ENCODE assay signal across 1 cellular context in the genomic region with DNA sequence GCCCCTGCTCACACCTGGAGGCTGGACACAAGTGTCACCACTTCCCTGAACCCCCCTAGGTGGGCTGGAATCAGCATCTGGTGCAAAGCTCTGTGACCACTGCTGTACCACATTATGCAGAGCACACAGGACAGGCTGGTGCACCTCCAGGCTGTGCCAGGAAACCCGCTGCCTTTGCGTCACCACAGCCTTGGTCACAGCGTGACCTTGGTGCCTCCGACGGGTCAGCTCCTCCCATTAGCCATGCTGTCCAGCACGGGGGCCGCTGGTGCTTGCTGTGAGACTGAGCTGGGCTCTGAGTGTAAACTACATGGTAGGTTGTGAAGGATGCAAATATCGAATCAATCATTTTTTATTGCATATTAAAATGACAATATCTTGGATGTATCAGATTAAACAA.
TF ChIP-seq lines count a peak whose summit lies in the region.

No MANE protein-coding gene starts in this region.

TF ChIP-seq in HepG2, 621 proteins besides CTCF, POLR2A, EP300 and RAD21 (continued from another document and continues in another):
- TF ChIP-seq, protein P1, sequence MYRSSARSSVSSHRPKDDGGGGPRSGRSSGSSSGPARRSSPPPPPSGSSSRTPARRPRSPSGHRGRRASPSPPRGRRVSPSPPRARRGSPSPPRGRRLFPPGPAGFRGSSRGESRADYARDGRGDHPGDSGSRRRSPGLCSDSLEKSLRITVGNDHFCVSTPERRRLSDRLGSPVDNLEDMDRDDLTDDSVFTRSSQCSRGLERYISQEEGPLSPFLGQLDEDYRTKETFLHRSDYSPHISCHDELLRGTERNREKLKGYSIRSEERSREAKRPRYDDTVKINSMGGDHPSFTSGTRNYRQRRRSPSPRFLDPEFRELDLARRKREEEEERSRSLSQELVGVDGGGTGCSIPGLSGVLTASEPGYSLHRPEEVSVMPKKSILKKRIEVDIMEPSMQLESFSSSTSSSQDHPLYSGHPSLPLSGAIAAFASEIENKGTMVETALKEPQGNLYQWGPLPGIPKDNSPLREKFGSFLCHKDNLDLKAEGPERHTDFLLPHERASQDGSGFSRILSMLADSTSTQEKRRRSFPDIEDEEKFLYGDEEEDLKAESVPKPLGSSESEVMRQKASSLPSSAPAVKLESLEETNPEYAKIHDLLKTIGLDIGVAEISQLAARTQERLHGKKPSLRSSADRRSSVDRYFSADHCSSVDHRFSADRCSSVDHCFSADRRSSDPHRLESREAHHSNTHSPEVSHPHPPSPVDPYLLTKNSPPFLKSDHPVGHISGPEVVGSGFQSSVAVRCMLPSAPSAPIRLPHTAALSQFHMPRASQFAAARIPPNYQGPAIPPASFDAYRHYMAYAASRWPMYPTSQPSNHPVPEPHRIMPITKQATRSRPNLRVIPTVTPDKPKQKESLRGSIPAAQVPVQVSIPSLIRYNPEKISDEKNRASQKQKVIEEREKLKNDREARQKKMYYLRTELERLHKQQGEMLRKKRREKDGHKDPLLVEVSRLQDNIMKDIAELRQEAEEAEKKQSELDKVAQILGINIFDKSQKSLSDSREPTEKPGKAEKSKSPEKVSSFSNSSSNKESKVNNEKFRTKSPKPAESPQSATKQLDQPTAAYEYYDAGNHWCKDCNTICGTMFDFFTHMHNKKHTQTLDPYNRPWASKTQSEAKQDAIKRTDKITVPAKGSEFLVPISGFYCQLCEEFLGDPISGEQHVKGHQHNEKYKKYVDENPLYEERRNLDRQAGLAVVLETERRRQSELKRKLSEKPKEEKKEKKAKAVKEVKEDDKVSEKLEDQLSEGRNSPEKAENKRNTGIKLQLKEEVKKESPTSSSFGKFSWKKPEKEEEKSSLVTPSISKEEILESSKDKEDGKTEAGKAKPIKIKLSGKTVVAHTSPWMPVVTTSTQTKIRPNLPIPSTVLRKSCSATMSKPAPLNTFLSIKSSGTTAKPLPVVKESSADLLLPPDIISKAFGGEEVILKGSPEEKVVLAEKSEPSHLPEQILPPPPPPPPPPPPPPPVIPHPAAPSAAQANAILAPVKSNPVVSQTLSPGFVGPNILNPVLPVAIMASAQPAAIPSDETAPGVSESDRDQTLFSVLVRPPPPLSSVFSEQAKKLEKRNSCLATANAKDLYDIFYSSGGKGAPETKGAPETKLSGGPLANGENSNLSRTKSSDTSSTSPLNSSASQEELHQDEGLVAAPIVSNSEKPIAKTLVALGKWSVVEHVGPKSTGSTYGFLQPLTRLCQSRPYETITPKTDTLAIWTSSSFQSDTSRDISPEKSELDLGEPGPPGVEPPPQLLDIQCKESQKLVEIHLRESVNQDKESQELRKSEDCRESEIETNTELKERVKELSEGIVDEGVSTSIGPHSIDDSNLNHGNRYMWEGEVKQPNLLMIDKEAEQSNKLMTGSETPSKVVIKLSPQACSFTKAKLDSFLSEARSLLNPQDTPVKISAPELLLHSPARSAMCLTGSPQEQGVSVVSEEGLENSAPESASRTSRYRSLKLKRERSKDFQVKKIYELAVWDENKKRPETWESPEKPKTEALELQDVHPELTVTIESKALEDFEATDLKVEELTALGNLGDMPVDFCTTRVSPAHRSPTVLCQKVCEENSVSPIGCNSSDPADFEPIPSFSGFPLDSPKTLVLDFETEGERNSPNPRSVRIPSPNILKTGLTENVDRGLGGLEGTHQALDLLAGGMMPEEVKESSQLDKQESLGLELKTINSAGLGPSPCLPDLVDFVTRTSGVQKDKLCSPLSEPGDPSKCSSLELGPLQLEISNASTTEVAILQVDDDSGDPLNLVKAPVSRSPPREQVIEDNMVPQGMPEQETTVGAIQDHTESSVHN (CRISPR knock-in tag; IDR thresholded peaks at IDR 0.05) = 0 out of 2 replicates have a peak, but pooled peaks have one; percentile 6
- no peak for TF ChIP-seq ZNF816 (CRISPR knock-in tag; IDR thresholded peaks at IDR 0.05; ENCODE audit: borderline replicate concordance)
- TF ChIP-seq, protein P2, sequence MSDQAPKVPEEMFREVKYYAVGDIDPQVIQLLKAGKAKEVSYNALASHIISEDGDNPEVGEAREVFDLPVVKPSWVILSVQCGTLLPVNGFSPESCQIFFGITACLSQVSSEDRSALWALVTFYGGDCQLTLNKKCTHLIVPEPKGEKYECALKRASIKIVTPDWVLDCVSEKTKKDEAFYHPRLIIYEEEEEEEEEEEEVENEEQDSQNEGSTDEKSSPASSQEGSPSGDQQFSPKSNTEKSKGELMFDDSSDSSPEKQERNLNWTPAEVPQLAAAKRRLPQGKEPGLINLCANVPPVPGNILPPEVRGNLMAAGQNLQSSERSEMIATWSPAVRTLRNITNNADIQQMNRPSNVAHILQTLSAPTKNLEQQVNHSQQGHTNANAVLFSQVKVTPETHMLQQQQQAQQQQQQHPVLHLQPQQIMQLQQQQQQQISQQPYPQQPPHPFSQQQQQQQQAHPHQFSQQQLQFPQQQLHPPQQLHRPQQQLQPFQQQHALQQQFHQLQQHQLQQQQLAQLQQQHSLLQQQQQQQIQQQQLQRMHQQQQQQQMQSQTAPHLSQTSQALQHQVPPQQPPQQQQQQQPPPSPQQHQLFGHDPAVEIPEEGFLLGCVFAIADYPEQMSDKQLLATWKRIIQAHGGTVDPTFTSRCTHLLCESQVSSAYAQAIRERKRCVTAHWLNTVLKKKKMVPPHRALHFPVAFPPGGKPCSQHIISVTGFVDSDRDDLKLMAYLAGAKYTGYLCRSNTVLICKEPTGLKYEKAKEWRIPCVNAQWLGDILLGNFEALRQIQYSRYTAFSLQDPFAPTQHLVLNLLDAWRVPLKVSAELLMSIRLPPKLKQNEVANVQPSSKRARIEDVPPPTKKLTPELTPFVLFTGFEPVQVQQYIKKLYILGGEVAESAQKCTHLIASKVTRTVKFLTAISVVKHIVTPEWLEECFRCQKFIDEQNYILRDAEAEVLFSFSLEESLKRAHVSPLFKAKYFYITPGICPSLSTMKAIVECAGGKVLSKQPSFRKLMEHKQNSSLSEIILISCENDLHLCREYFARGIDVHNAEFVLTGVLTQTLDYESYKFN (CRISPR knock-in tag; conservative IDR thresholded peaks at IDR 0.05) = peak; percentile 29; the same call in 1 of the 2 replicates
- no peak for TF ChIP-seq ZNF333 (CRISPR knock-in tag; IDR thresholded peaks at IDR 0.05; ENCODE audit: borderline replicate concordance)
- no peak for TF ChIP-seq NPAS2 (CRISPR knock-in tag; IDR thresholded peaks at IDR 0.05; ENCODE audit: borderline replicate concordance)
- TF ChIP-seq, protein P3, sequence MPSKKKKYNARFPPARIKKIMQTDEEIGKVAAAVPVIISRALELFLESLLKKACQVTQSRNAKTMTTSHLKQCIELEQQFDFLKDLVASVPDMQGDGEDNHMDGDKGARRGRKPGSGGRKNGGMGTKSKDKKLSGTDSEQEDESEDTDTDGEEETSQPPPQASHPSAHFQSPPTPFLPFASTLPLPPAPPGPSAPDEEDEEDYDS (CRISPR knock-in tag; IDR thresholded peaks at IDR 0.05) = no peak
- TF ChIP-seq, protein P4, sequence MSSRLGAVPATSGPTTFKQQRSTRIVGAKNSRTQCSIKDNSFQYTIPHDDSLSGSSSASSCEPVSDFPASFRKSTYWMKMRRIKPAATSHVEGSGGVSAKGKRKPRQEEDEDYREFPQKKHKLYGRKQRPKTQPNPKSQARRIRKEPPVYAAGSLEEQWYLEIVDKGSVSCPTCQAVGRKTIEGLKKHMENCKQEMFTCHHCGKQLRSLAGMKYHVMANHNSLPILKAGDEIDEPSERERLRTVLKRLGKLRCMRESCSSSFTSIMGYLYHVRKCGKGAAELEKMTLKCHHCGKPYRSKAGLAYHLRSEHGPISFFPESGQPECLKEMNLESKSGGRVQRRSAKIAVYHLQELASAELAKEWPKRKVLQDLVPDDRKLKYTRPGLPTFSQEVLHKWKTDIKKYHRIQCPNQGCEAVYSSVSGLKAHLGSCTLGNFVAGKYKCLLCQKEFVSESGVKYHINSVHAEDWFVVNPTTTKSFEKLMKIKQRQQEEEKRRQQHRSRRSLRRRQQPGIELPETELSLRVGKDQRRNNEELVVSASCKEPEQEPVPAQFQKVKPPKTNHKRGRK (CRISPR knock-in tag; IDR thresholded peaks at IDR 0.05) = no peak
- no peak for TF ChIP-seq ZNF335 (CRISPR knock-in tag; IDR thresholded peaks at IDR 0.05)
- TF ChIP-seq CEBPB (IDR thresholded peaks at IDR 0.05; ENCODE audit: borderline replicate concordance, low read depth, low read length) = peak; percentile 67; the same call in 1 of the 2 replicates
- no peak for TF ChIP-seq RAD51 (IDR thresholded peaks at IDR 0.05; ENCODE audit: borderline replicate concordance)
- no peak for TF ChIP-seq TCF7 (IDR thresholded peaks at IDR 0.05; ENCODE audit: low read depth)
- 0 out of 2 replicates have a peak, but pooled peaks have one; percentile 14 for TF ChIP-seq GABPB1 (CRISPR knock-in tag; IDR thresholded peaks at IDR 0.05)
- TF ChIP-seq ARID2 (CRISPR knock-in tag; IDR thresholded peaks at IDR 0.05; ENCODE audit: borderline replicate concordance) = no peak
- TF ChIP-seq ZNF709 (CRISPR knock-in tag; IDR thresholded peaks at IDR 0.05) = no peak
- no peak for TF ChIP-seq ZFY (CRISPR knock-in tag; IDR thresholded peaks at IDR 0.05)
- TF ChIP-seq DNMT3B (CRISPR knock-in tag; conservative IDR thresholded peaks at IDR 0.05) = no peak
- TF ChIP-seq, protein P5, sequence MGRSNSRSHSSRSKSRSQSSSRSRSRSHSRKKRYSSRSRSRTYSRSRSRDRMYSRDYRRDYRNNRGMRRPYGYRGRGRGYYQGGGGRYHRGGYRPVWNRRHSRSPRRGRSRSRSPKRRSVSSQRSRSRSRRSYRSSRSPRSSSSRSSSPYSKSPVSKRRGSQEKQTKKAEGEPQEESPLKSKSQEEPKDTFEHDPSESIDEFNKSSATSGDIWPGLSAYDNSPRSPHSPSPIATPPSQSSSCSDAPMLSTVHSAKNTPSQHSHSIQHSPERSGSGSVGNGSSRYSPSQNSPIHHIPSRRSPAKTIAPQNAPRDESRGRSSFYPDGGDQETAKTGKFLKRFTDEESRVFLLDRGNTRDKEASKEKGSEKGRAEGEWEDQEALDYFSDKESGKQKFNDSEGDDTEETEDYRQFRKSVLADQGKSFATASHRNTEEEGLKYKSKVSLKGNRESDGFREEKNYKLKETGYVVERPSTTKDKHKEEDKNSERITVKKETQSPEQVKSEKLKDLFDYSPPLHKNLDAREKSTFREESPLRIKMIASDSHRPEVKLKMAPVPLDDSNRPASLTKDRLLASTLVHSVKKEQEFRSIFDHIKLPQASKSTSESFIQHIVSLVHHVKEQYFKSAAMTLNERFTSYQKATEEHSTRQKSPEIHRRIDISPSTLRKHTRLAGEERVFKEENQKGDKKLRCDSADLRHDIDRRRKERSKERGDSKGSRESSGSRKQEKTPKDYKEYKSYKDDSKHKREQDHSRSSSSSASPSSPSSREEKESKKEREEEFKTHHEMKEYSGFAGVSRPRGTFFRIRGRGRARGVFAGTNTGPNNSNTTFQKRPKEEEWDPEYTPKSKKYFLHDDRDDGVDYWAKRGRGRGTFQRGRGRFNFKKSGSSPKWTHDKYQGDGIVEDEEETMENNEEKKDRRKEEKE (IDR thresholded peaks at IDR 0.05) = no peak
- TF ChIP-seq, protein P6, sequence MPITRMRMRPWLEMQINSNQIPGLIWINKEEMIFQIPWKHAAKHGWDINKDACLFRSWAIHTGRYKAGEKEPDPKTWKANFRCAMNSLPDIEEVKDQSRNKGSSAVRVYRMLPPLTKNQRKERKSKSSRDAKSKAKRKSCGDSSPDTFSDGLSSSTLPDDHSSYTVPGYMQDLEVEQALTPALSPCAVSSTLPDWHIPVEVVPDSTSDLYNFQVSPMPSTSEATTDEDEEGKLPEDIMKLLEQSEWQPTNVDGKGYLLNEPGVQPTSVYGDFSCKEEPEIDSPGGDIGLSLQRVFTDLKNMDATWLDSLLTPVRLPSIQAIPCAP (CRISPR knock-in tag; IDR thresholded peaks at IDR 0.05; ENCODE audit: low read depth) = no peak
- no peak for TF ChIP-seq CBX2 (IDR thresholded peaks at IDR 0.05; ENCODE audit: low read depth, low read length)
- TF ChIP-seq CBX2 (CRISPR knock-in tag; IDR thresholded peaks at IDR 0.05; ENCODE audit: low read depth) = no peak
- TF ChIP-seq MEIS2 (CRISPR knock-in tag; IDR thresholded peaks at IDR 0.05) = no peak
- no peak for TF ChIP-seq TARDBP (CRISPR knock-in tag; IDR thresholded peaks at IDR 0.05)
- TF ChIP-seq, protein P7, sequence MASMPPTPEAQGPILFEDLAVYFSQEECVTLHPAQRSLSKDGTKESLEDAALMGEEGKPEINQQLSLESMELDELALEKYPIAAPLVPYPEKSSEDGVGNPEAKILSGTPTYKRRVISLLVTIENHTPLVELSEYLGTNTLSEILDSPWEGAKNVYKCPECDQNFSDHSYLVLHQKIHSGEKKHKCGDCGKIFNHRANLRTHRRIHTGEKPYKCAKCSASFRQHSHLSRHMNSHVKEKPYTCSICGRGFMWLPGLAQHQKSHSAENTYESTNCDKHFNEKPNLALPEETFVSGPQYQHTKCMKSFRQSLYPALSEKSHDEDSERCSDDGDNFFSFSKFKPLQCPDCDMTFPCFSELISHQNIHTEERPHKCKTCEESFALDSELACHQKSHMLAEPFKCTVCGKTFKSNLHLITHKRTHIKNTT (CRISPR knock-in tag; IDR thresholded peaks at IDR 0.05) = no peak
- peak; percentile 17 for TF ChIP-seq RXRA (CRISPR knock-in tag; IDR thresholded peaks at IDR 0.05)
- no peak for TF ChIP-seq ZSCAN22 (CRISPR knock-in tag; IDR thresholded peaks at IDR 0.05)
- TF ChIP-seq AGO1 (IDR thresholded peaks at IDR 0.05; ENCODE audit: low read depth, low read length, poor library complexity, severe bottlenecking) = no peak
- TF ChIP-seq TEAD3 (CRISPR knock-in tag; optimal IDR thresholded peaks at IDR 0.05; ENCODE audit: borderline replicate concordance) = no peak
- TF ChIP-seq ZNF282 (IDR thresholded peaks at IDR 0.05; ENCODE audit: partially characterized antibody) = no peak
- no peak for TF ChIP-seq NFRKB (IDR thresholded peaks at IDR 0.05)
- no peak for TF ChIP-seq GABPA (IDR thresholded peaks at IDR 0.05; ENCODE audit: low read depth, low read length)
- no peak for TF ChIP-seq GABPA (CRISPR knock-in tag; IDR thresholded peaks at IDR 0.05; ENCODE audit: low read depth)
- no peak for TF ChIP-seq SP4 (CRISPR knock-in tag; IDR thresholded peaks at IDR 0.05)
- TF ChIP-seq, protein P8, sequence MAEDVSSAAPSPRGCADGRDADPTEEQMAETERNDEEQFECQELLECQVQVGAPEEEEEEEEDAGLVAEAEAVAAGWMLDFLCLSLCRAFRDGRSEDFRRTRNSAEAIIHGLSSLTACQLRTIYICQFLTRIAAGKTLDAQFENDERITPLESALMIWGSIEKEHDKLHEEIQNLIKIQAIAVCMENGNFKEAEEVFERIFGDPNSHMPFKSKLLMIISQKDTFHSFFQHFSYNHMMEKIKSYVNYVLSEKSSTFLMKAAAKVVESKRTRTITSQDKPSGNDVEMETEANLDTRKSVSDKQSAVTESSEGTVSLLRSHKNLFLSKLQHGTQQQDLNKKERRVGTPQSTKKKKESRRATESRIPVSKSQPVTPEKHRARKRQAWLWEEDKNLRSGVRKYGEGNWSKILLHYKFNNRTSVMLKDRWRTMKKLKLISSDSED (CRISPR knock-in tag; IDR thresholded peaks at IDR 0.05) = no peak
- TF ChIP-seq ISL2 (CRISPR knock-in tag; IDR thresholded peaks at IDR 0.05) = no peak
